16 cellular contexts compared by ENCODE assay signal in genomic region chr14:22794533-22794932, GRCh38. TPM values are rescaled to one million over a fixed set of nuclear protein-coding genes. Genes with fewer than 3 reads are reported as not detected.
DNase-seq lines count a peak whose midpoint lies in the region; ATAC-seq, FAIRE-seq and TF ChIP-seq lines count a peak whose summit lies in the region.
"Had no signal": no experiment of that assay in that cellular context is flagged by ENCODE, and none has a peak within 500 bp of the region (broad histone marks: within the 10 kb centered on the region; RNA-seq: fewer than 3 reads in every experiment).

No MANE protein-coding gene starts in this region.

- no peaks in the 10 kb centered on the region for H3K4me1 ChIP-seq in left ventricle myocardium inferior

- peak; percentile 47 for ATAC-seq in HG02759 (IDR thresholded peaks at IDR 0.05; ENCODE audit: unreplicated experiment)
- ATAC-seq: activated CD8-positive, alpha-beta memory T cell treated with anti-CD3 and anti-CD28 coated beads, Interleukin-2, amount 10 ng/mL, durations not matched to agents 7 days and 5 days; activated naive CD4-positive, alpha-beta T cell treated with anti-CD3 and anti-CD28 coated beads, Interleukin-2, amount 50 U/mL, for 72 hours; esophagus mucosa had no signal

- no peaks in the 10 kb centered on the region for H3K27me3 ChIP-seq in left ventricle myocardium inferior (ENCODE audit: low read depth)
- H3K27me3 ChIP-seq: ovary had no signal

- H3K4me1 Mint-ChIP-seq in nephron progenitor cell = peaks cover 31% of the 10 kb centered on the region

- H3K4me3 ChIP-seq in left ventricle myocardium inferior = no peak overlapping the region
- H3K4me3 ChIP-seq: ovary had no signal

- no peaks in the 10 kb centered on the region for H3K36me3 Mint-ChIP-seq in nephron progenitor cell (ENCODE audit: low read depth)
- H3K36me3 Mint-ChIP-seq: activated CD8-positive, alpha-beta memory T cell treated with anti-CD3 and anti-CD28 coated beads, Interleukin-2, amount 10 ng/mL, durations not matched to agents 7 days and 5 days; activated naive CD4-positive, alpha-beta T cell treated with anti-CD3 and anti-CD28 coated beads, Interleukin-2, amount 50 U/mL, for 72 hours had no signal

- no peak overlapping the region for H3K27ac Mint-ChIP-seq in nephron progenitor cell
- H3K27ac Mint-ChIP-seq: activated CD8-positive, alpha-beta memory T cell treated with anti-CD3 and anti-CD28 coated beads, Interleukin-2, amount 10 ng/mL, durations not matched to agents 7 days and 5 days; activated naive CD4-positive, alpha-beta T cell treated with anti-CD3 and anti-CD28 coated beads, Interleukin-2, amount 50 U/mL, for 72 hours had no signal

- peak; percentile 52 for TF ChIP-seq POLR2A in GM19193 (IDR thresholded peaks at IDR 0.05; ENCODE audit: extremely low read depth, insufficient read depth, insufficient read length)

- no peaks in the 10 kb centered on the region for H3K36me3 ChIP-seq in left ventricle myocardium inferior
- H3K36me3 ChIP-seq: ovary had no signal

- H3K9me3 Mint-ChIP-seq in nephron progenitor cell = peaks cover 4% of the 10 kb centered on the region
- H3K9me3 Mint-ChIP-seq: activated naive CD4-positive, alpha-beta T cell treated with anti-CD3 and anti-CD28 coated beads, Interleukin-2, amount 50 U/mL, for 72 hours had no signal

- no peak overlapping the region for H3K4me3 Mint-ChIP-seq in nephron progenitor cell
- H3K4me3 Mint-ChIP-seq: activated CD8-positive, alpha-beta memory T cell treated with anti-CD3 and anti-CD28 coated beads, Interleukin-2, amount 10 ng/mL, durations not matched to agents 7 days and 5 days had no signal

- no peaks in the 10 kb centered on the region for H3K9me3 ChIP-seq in left ventricle myocardium inferior (replicated peaks)
- H3K9me3 ChIP-seq: ovary had no signal

- intact Hi-C loops in left ventricle myocardium inferior (cut with micrococcal nuclease) = no loop called here

- peaks cover 3% of the 10 kb centered on the region for H3K27me3 Mint-ChIP-seq in nephron progenitor cell (ENCODE audit: low read depth, poor library complexity)

- H3K27ac ChIP-seq in left ventricle myocardium inferior (replicated peaks) = no peak overlapping the region
- H3K27ac ChIP-seq: ovary had no signal

- no peak for TF ChIP-seq CTCF in GM10266 (IDR thresholded peaks at IDR 0.05; ENCODE audit: control insufficient read depth, insufficient read depth, low read depth, missing control alignments)
- no peak for TF ChIP-seq CTCF in nephron progenitor cell (IDR thresholded peaks at IDR 0.05)
- TF ChIP-seq CTCF in left ventricle myocardium inferior (IDR thresholded peaks at IDR 0.05; ENCODE audit: borderline replicate concordance) = no peak

- peak; percentile 38 for DNase-seq in GM10266 (ENCODE audit: extremely low spot score)
- DNase-seq in RCC 7860 (ENCODE audit: low spot score) = peak; percentile 27
- no peak for DNase-seq in GOT3 (lab: John Stamatoyannopoulos, UW)
- DNase-seq in nephron progenitor cell = no peak
- DNase-seq in left ventricle myocardium inferior = no peak
- no peak for DNase-seq in NCI-H526 treated with DMSO at 0.1 percent for 48 hours (lab: John Stamatoyannopoulos, UW)
- DNase-seq: activated CD8-positive, alpha-beta memory T cell treated with anti-CD3 and anti-CD28 coated beads, Interleukin-2, amount 10 ng/mL, durations not matched to agents 7 days and 5 days; DMS53; NCI-H1105; NCI-H774; ovary; SHP77 had no signal

- no peak for FAIRE-seq in RCC 7860 (lab: Jason Lieb, UNC)

RNA-seq across cellular contexts. Expression of gene SLC7A7, which starts 20.7 kb away (rescaled TPM):
- 4.6 TPM for total RNA-seq in left ventricle myocardium inferior

RNA-seq across cellular contexts. Expression of gene OXA1L, which starts 28.0 kb away (rescaled TPM):
- total RNA-seq in left ventricle myocardium inferior = 182 TPM

RNA-seq across cellular contexts. Expression of gene MRPL52, which starts 35.2 kb away (rescaled TPM):
- total RNA-seq in left ventricle myocardium inferior = 110 TPM

RNA-seq across cellular contexts. Expression of gene MMP14, which starts 41.9 kb away (rescaled TPM):
- total RNA-seq in left ventricle myocardium inferior = 22.1 TPM

Comparison
In these comparisons a context has a peak if more than half of its experiments do, and no peak if none do; other contexts are left out.
1. DNase-seq: peak in GM10266 (single experiment) and RCC 7860 (single experiment); none in GOT3 (single experiment), nephron progenitor cell (single experiment), left ventricle myocardium inferior (single experiment) and NCI-H526 treated with DMSO at 0.1 percent for 48 hours (single experiment).